In genomic region chr12:120264511-120265202, GRCh38 we compare ENCODE assay signal across 8 cellular contexts. TPM values are rescaled to one million over a fixed set of nuclear protein-coding genes. Genes with fewer than 3 reads are reported as not detected.
DNase-seq lines count a peak whose midpoint lies in the region; ATAC-seq, FAIRE-seq and TF ChIP-seq lines count a peak whose summit lies in the region.

No MANE protein-coding gene starts in this region.

- FAIRE-seq in kidney (lab: Jason Lieb, UNC): no peak

- ATAC-seq in HG02763 (IDR thresholded peaks at IDR 0.05; ENCODE audit: unreplicated experiment) (no peak), HG03095 (IDR thresholded peaks at IDR 0.05; ENCODE audit: unreplicated experiment) (no peak), HG02981 (IDR thresholded peaks at IDR 0.05; ENCODE audit: unreplicated experiment) (no peak)

- H3K4me3 ChIP-seq in HUES64 (ENCODE audit: low read length) (peak overlapping the region; percentile 84), kidney (ENCODE audit: low read length in 2 of 2) (peak overlapping the region; percentile 80 to 85), subcutaneous abdominal adipose tissue (ENCODE audit: low read depth in 1 of 5, low read length in 5 of 5) (peak overlapping the region; percentile 71 to 85 (median 81))

- no peaks in the 10 kb centered on the region for H3K9me3 ChIP-seq in HUES64 (ENCODE audit: insufficient read depth, low read depth, low read length)
- H3K9me3 ChIP-seq in kidney (ENCODE audit: control insufficient read depth in 1 of 2, low read length in 2 of 2): no peaks in the 10 kb centered on the region
- no peaks in the 10 kb centered on the region for H3K9me3 ChIP-seq in subcutaneous abdominal adipose tissue (ENCODE audit: control insufficient read depth in 5 of 5, low read length in 5 of 5)

- no peak for TF ChIP-seq CTCF in kidney (IDR thresholded peaks at IDR 0.05; ENCODE audit: borderline replicate concordance, extremely low read depth, insufficient read depth)

- intact Hi-C loops in kidney (cut with DNase I): loop anchor here (5.0 kb wide), 1 partner anchor 37 kb away; no protein-coding TSS in a partner anchor

- 14% methylated on average over 16 of the region's 16 CpGs for WGBS in HUES64
- WGBS in adipose tissue, 3 donors: 7 to 20% (median 16%) methylated on average over 16 of the region's 16 CpGs

- DNase-seq in kidney: no peak
- DNase-seq in activated effector memory CD4-positive, alpha-beta T cell treated with anti-CD3 and anti-CD28 coated beads, Interleukin-2, amount 50 U/mL, for 16 hours: no peak

- no peak overlapping the region for H3K27ac ChIP-seq in HUES64 (ENCODE audit: low read depth, low read length)
- peak overlapping the region; percentile 46 for H3K27ac ChIP-seq in adipose tissue (ENCODE audit: low read depth, low read length)
- peak overlapping the region; percentile 92 to 96 for H3K27ac ChIP-seq in kidney (ENCODE audit: low read depth in 2 of 2, low read length in 2 of 2)
- peak overlapping the region; percentile 90 for H3K27ac ChIP-seq in subcutaneous abdominal adipose tissue (ENCODE audit: low read depth, low read length)

- H3K36me3 ChIP-seq in HUES64 (ENCODE audit: insufficient read depth, low read length) (peaks cover 7% of the 10 kb centered on the region), kidney (ENCODE audit: control insufficient read depth in 1 of 2, insufficient read depth in 2 of 2, low read length in 2 of 2) (no peaks in the 10 kb centered on the region), subcutaneous abdominal adipose tissue (ENCODE audit: control insufficient read depth in 5 of 5, insufficient read depth in 5 of 5, low read length in 5 of 5) (no peaks in the 10 kb centered on the region)

- H3K4me1 ChIP-seq in HUES64 (ENCODE audit: insufficient read depth, low read length) (peaks cover 33% of the 10 kb centered on the region), kidney (ENCODE audit: control insufficient read depth in 1 of 2, insufficient read depth in 1 of 2, low read depth in 1 of 2, low read length in 2 of 2) (peaks cover 39 to 40% of the 10 kb centered on the region in 2 donors), subcutaneous abdominal adipose tissue (ENCODE audit: control insufficient read depth in 5 of 5, insufficient read depth in 5 of 5, low read length in 5 of 5) (peaks cover 15 to 66% (median 55%) of the 10 kb centered on the region in 5 donors)

- H3K9ac ChIP-seq in HUES64 (ENCODE audit: low read depth, low read length): peak overlapping the region; percentile 86
- H3K9ac ChIP-seq in kidney (ENCODE audit: low read length in 2 of 2): peak overlapping the region; percentile 90 to 93
- H3K9ac ChIP-seq in subcutaneous abdominal adipose tissue (ENCODE audit: low read length in 5 of 5): peak overlapping the region; percentile 75 to 97 (median 91)

- H3K27me3 ChIP-seq in HUES64 (ENCODE audit: insufficient read depth, low read length) (no peaks in the 10 kb centered on the region), subcutaneous abdominal adipose tissue (ENCODE audit: control insufficient read depth in 5 of 5, insufficient read depth in 4 of 5, low read length in 5 of 5) (no peaks in the 10 kb centered on the region)

RNA-seq across cellular contexts. Expression of gene PXN, which starts 0.9 kb away (rescaled TPM):
- 46.3 TPM for polyA plus RNA-seq in HUES64 (2013, experiment 1 of 2)
- 52.9 TPM for polyA plus RNA-seq in HUES64 (2013, experiment 2 of 2)
- polyA plus RNA-seq in adipose tissue: 100 to 1,000 TPM in 1 of 3 donors, 10 to 100 TPM in 2; 24.5 to 126 (median 77.4) TPM
- total RNA-seq in kidney: 133 TPM
- polyA plus RNA-seq in kidney (ENCODE audit: insufficient read depth, low read depth, low replicate concordance): 57.1 TPM

RNA-seq across cellular contexts. Expression of gene RNU4-2, which starts 27.0 kb away (rescaled TPM):
- polyA plus RNA-seq in HUES64 (2013, experiment 1 of 2): 11,225 TPM
- polyA plus RNA-seq in HUES64 (2013, experiment 2 of 2): 13,281 TPM
- polyA plus RNA-seq in adipose tissue (not detected), kidney (ENCODE audit: insufficient read depth, low read depth, low replicate concordance) (not detected)
- total RNA-seq in kidney: 18,412 TPM

RNA-seq across cellular contexts. Expression of gene RNU4-1, which starts 28.4 kb away (rescaled TPM):
- 10,262 TPM for polyA plus RNA-seq in HUES64 (2013, experiment 1 of 2)
- polyA plus RNA-seq in HUES64 (2013, experiment 2 of 2): 12,216 TPM
- not detected for polyA plus RNA-seq in adipose tissue
- 3,016 TPM for total RNA-seq in kidney
- not detected for polyA plus RNA-seq in kidney (ENCODE audit: insufficient read depth, low read depth, low replicate concordance)

RNA-seq across cellular contexts. Expression of gene SIRT4, which starts 37.5 kb away (rescaled TPM):
- 0.85 TPM for polyA plus RNA-seq in HUES64 (2013, experiment 1 of 2)
- 2.0 TPM for polyA plus RNA-seq in HUES64 (2013, experiment 2 of 2)
- under 1 TPM; 0.56 to 0.93 (median 0.91) TPM for polyA plus RNA-seq in adipose tissue
- total RNA-seq in kidney: 1.5 TPM
- polyA plus RNA-seq in kidney (ENCODE audit: insufficient read depth, low read depth, low replicate concordance): 8.1 TPM

Comparison
In these comparisons a context has a peak if more than half of its experiments do, and no peak if none do; other contexts are left out.
1. RNA of gene RNU4-2, which starts 27.0 kb away (polyA plus RNA-seq): not detected in kidney (single experiment); not detected in adipose tissue; every median in the first group is over 10 times any median in the second.
2. Peak in every context shown above with its lines, with median percentiles within 50 percentile points of each other: H3K4me3 ChIP-seq and H3K9ac ChIP-seq.